In the genomic region with DNA sequence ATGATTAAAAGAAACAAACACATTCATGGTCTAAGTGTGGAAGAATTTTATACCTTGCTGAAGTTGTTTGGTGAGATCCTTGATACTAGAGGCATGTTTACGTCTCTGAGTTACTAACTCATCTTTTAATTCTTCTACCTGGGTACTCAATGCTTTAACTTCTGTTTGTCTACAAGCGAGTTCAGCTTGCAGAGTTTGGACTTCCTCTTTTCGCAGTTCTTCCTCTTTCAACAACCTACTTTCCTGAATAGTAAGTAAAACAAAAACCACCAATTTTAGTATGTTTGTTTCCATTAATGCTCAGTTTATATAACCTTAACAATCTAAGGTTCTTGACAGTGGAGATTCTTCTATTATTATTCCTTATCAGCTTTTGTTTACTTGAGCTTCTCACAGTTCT, we compare ENCODE assay signal across 12 cellular contexts. TPM values are rescaled to one million over a fixed set of nuclear protein-coding genes. Genes with fewer than 3 reads are reported as not detected.
DNase-seq lines count a peak whose midpoint lies in the region; ATAC-seq and TF ChIP-seq lines count a peak whose summit lies in the region.
"Had no signal": no experiment of that assay in that cellular context is flagged by ENCODE, and none has a peak within 500 bp of the region (broad histone marks: within the 10 kb centered on the region; RNA-seq: fewer than 3 reads in every experiment).

No MANE protein-coding gene starts in this region.

- no peaks in the 10 kb centered on the region for H3K79me2 ChIP-seq in mammary epithelial cell (ENCODE audit: insufficient read depth, low read length)

- DNase-seq in mammary epithelial cell: no peak
- DNase-seq in breast epithelium (ENCODE audit: low spot score in 2 of 2): no peak
- peak; percentile 5 to 91 for DNase-seq in NOMO-1 (lab: John Stamatoyannopoulos, UW; ENCODE audit: unreplicated experiment in 2 of 2)
- no peak for DNase-seq in NCI-H446 (lab: John Stamatoyannopoulos, UW)
- no peak for DNase-seq in effector CD8-positive, alpha-beta T cell (lab: John Stamatoyannopoulos, UW)
- DNase-seq: ACHN, erythroblast, NCI-H2227 treated with DMSO at 0.1 percent for 48 hours had no signal

- H3K27me3 ChIP-seq in mammary epithelial cell (ENCODE audit: insufficient read depth, low read length) (no peaks in the 10 kb centered on the region), breast epithelium (no peaks in the 10 kb centered on the region)

- dilution Hi-C loops in mammary epithelial cell (cut with HindIII; ENCODE audit: low sequenced_read_pairs): no loop called here

- H2AFZ ChIP-seq in mammary epithelial cell (ENCODE audit: low read depth, low read length): no peak overlapping the region

- H3K27ac ChIP-seq in mammary epithelial cell (ENCODE audit: insufficient read depth, low read depth, low read length) (no peak overlapping the region), breast epithelium (no peak overlapping the region)
- H3K27ac ChIP-seq: SK-N-MC had no signal

- H3K9ac ChIP-seq in mammary epithelial cell (ENCODE audit: insufficient read depth, low read length): no peak overlapping the region

- no peaks in the 10 kb centered on the region for H3K4me1 ChIP-seq in mammary epithelial cell (ENCODE audit: insufficient read depth, low read length)
- no peaks in the 10 kb centered on the region for H3K4me1 ChIP-seq in breast epithelium

- BruUV-seq in mammary epithelial cell (replicated peaks; lab: Mats Ljungman, UMichigan): TSS peak; percentile 15

- H3K36me3 ChIP-seq in mammary epithelial cell (ENCODE audit: insufficient read depth, low read length): peaks cover 38% of the 10 kb centered on the region
- H3K36me3 ChIP-seq in breast epithelium: peaks cover 6% of the 10 kb centered on the region

- no peak overlapping the region for H3K4me3 ChIP-seq in mammary epithelial cell (replicated peaks in 1 of 3; ENCODE audit: insufficient read depth in 1 of 3, low read depth in 2 of 3, low read length in 3 of 3)
- no peak overlapping the region for H3K4me3 ChIP-seq in breast epithelium
- H3K4me3 ChIP-seq: SK-N-MC had no signal

- intact Hi-C loops in mammary epithelial cell (cut with micrococcal nuclease): no loop called here
- intact Hi-C loops in breast epithelium (cut with DNase I; ENCODE audit: low total_unique reads): no loop called here

- H4K20me1 ChIP-seq in mammary epithelial cell (ENCODE audit: insufficient read depth, low read length): no peaks in the 10 kb centered on the region

- H3K9me3 ChIP-seq in mammary epithelial cell (replicated peaks; ENCODE audit: insufficient read depth, low read length) (no peaks in the 10 kb centered on the region), breast epithelium (no peaks in the 10 kb centered on the region)

- in situ Hi-C loops in mammary epithelial cell (cut with MboI; ENCODE audit: low sequenced_read_pairs in 2 of 2): no loop called here

- no peak overlapping the region for H3K4me2 ChIP-seq in mammary epithelial cell (ENCODE audit: insufficient read depth, low read depth, low read length)

- WGBS in mammary epithelial cell (ENCODE audit: low coverage, missing lambda C conversion rate): 98% methylated on average over 3 of the region's 3 CpGs

- TF ChIP-seq POLR2A in breast epithelium (IDR thresholded peaks at IDR 0.05): no peak

- CTCF ChIA-PET in mammary epithelial cell (lab: Charles Lee; ENCODE audit: low non-redundant PET): no interaction called here

- TF ChIP-seq CTCF in mammary epithelial cell (conservative IDR thresholded peaks at IDR 0.05 in 1 of 2, IDR thresholded peaks at IDR 0.05 in 1 of 2; ENCODE audit: extremely low read depth in 1 of 2, insufficient read depth in 1 of 2, low read depth in 1 of 2, low read length in 2 of 2): no peak
- TF ChIP-seq CTCF in breast epithelium (IDR thresholded peaks at IDR 0.05): no peak

- ATAC-seq in HG02798 (IDR thresholded peaks at IDR 0.05; ENCODE audit: poor library complexity, unreplicated experiment) (peak; percentile 60), HG03025 (IDR thresholded peaks at IDR 0.05; ENCODE audit: low FRiP score, unreplicated experiment) (no peak)
- ATAC-seq in activated CD4-positive, CD25-positive, alpha-beta regulatory T cell treated with anti-CD3 and anti-CD28 coated beads, Interleukin-2, amount 50 U/mL, for 24 hours: no peak

RNA-seq across cellular contexts. Expression of a gene that starts 42.9 kb away (rescaled TPM):
- total RNA-seq in mammary epithelial cell (10 to 100 TPM; 19.8 to 22.9 TPM), breast epithelium (10 to 100 TPM; 23.5 to 62.1 (median 41.6) TPM)
- polyA plus RNA-seq in mammary epithelial cell: 4.6 TPM
- polyA minus RNA-seq in mammary epithelial cell: 3.7 TPM

RNA-seq across cellular contexts. Expression of a gene that starts 48.1 kb away (rescaled TPM):
- total RNA-seq in mammary epithelial cell: under 1 TPM in 1 of 2 donors, not detected in 1; 0.17 TPM
- not detected for polyA plus RNA-seq in mammary epithelial cell
- polyA minus RNA-seq in mammary epithelial cell: not detected
- under 1 TPM; under 0.01 to 0.73 (median 0.33) TPM for total RNA-seq in breast epithelium

Comparison
In these comparisons a context has a peak if more than half of its experiments do, and no peak if none do; other contexts are left out.
1. DNase-seq: peak in NOMO-1 (2 of 2); none in mammary epithelial cell (single experiment), breast epithelium (0 of 2), NCI-H446 (0 of 2) and effector CD8-positive, alpha-beta T cell (single experiment).